ENCODE assay signal across 1 cellular context in genomic region chr3:188542196-188542595, GRCh38.
TF ChIP-seq lines count a peak whose summit lies in the region.

No MANE protein-coding gene starts in this region.

TF ChIP-seq in HepG2, 621 proteins besides CTCF, POLR2A, EP300 and RAD21 (continued from another document and continues in another):
- no peak for TF ChIP-seq TERF1 (CRISPR knock-in tag; IDR thresholded peaks at IDR 0.05)
- TF ChIP-seq ZNF564 (CRISPR knock-in tag; IDR thresholded peaks at IDR 0.05), result no peak
- TF ChIP-seq FOXO1 (CRISPR knock-in tag; IDR thresholded peaks at IDR 0.05), result peak; percentile 66; the same call in 1 of the 2 replicates
- no peak for TF ChIP-seq ZNF891 (CRISPR knock-in tag; IDR thresholded peaks at IDR 0.05)
- peak; percentile 86 for TF ChIP-seq FOXA1 (IDR thresholded peaks at IDR 0.05)
- TF ChIP-seq FOXA1 (CRISPR knock-in tag; IDR thresholded peaks at IDR 0.05), result peak; percentile 91
- no peak for TF ChIP-seq ZNF672 (CRISPR knock-in tag; IDR thresholded peaks at IDR 0.05)
- TF ChIP-seq MAF1 (CRISPR knock-in tag; IDR thresholded peaks at IDR 0.05; ENCODE audit: borderline replicate concordance), result no peak
- no peak for TF ChIP-seq MED13 (CRISPR knock-in tag; IDR thresholded peaks at IDR 0.05)
- no peak for TF ChIP-seq MATR3 (CRISPR knock-in tag; IDR thresholded peaks at IDR 0.05)
- TF ChIP-seq ZNF607 (CRISPR knock-in tag; IDR thresholded peaks at IDR 0.05; ENCODE audit: borderline replicate concordance), result no peak
- TF ChIP-seq ZNF337 (CRISPR knock-in tag; IDR thresholded peaks at IDR 0.05; ENCODE audit: borderline replicate concordance, low read depth), result no peak
- no peak for TF ChIP-seq DZIP1 (CRISPR knock-in tag; IDR thresholded peaks at IDR 0.05)
- TF ChIP-seq IKZF5 (CRISPR knock-in tag; IDR thresholded peaks at IDR 0.05), result no peak
- TF ChIP-seq AHDC1 (CRISPR knock-in tag; IDR thresholded peaks at IDR 0.05; ENCODE audit: borderline replicate concordance), result peak; percentile 95; the same call in 1 of the 2 replicates
- no peak for TF ChIP-seq POLR2AphosphoS2 (IDR thresholded peaks at IDR 0.05; ENCODE audit: low read depth, low read length)
- TF ChIP-seq ZNF260 (CRISPR knock-in tag; IDR thresholded peaks at IDR 0.05; ENCODE audit: borderline replicate concordance, low read depth), result no peak
- no peak for TF ChIP-seq IKZF1 (IDR thresholded peaks at IDR 0.05)
- no peak for TF ChIP-seq ZNF512B (CRISPR knock-in tag; IDR thresholded peaks at IDR 0.05; ENCODE audit: borderline replicate concordance)
- no peak for TF ChIP-seq HMGXB4 (CRISPR knock-in tag; IDR thresholded peaks at IDR 0.05; ENCODE audit: borderline replicate concordance in 1 of 2, low read depth in 1 of 2)
- no peak for TF ChIP-seq TSC22D2 (CRISPR knock-in tag; IDR thresholded peaks at IDR 0.05; ENCODE audit: borderline replicate concordance)
- peak; percentile 95 for TF ChIP-seq ELF3 (CRISPR knock-in tag; IDR thresholded peaks at IDR 0.05)
- TF ChIP-seq CENPBD1 (CRISPR knock-in tag; IDR thresholded peaks at IDR 0.05; ENCODE audit: borderline replicate concordance, low read depth), result no peak
- no peak for TF ChIP-seq THAP9 (CRISPR knock-in tag; IDR thresholded peaks at IDR 0.05; ENCODE audit: borderline replicate concordance)
- peak; percentile 87 for TF ChIP-seq BCL6 (CRISPR knock-in tag; IDR thresholded peaks at IDR 0.05)
- TF ChIP-seq PLSCR1 (CRISPR knock-in tag; IDR thresholded peaks at IDR 0.05; ENCODE audit: borderline replicate concordance), result no peak
- no peak for TF ChIP-seq ETV6 (CRISPR knock-in tag; conservative IDR thresholded peaks at IDR 0.05)
- TF ChIP-seq ZNF10 (CRISPR knock-in tag; IDR thresholded peaks at IDR 0.05; ENCODE audit: borderline replicate concordance, low read depth), result no peak
- no peak for TF ChIP-seq JDP2 (CRISPR knock-in tag; IDR thresholded peaks at IDR 0.05; ENCODE audit: borderline replicate concordance)
- peak; percentile 82 for TF ChIP-seq PAXIP1 (CRISPR knock-in tag; conservative IDR thresholded peaks at IDR 0.05)
- TF ChIP-seq KDM5B (CRISPR knock-in tag; IDR thresholded peaks at IDR 0.05; ENCODE audit: borderline replicate concordance), result no peak
- no peak for TF ChIP-seq HIVEP1 (CRISPR knock-in tag; IDR thresholded peaks at IDR 0.05)
- TF ChIP-seq ZSCAN12 (CRISPR knock-in tag; IDR thresholded peaks at IDR 0.05), result no peak
- no peak for TF ChIP-seq ZNF432 (CRISPR knock-in tag; IDR thresholded peaks at IDR 0.05; ENCODE audit: borderline replicate concordance)
- TF ChIP-seq ETV5 (CRISPR knock-in tag; IDR thresholded peaks at IDR 0.05; ENCODE audit: borderline replicate concordance), result peak; percentile 67; the same call in 1 of the 2 replicates
